Comparison of ENCODE assay signal across 10 cellular contexts in the genomic region with DNA sequence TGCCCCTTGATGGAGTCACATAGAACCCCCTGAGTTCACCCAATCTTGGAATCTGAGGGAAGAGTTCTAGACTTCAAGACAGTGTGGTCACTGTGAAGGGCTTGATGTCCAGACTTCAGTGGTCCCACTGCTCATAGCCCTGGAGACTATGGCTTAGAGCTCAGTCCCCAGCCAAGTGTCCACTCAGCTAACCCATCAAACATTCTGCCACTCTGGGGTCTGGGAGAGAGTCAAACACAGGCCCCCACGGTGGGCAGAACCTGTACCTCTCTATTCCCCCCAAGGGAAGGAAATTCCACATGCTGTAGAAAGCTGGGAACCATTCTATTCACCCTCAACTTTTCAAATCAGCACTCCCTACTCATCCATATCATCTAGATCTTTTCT. TPM values are rescaled to one million over a fixed set of nuclear protein-coding genes. Genes with fewer than 3 reads are reported as not detected.
DNase-seq lines count a peak whose midpoint lies in the region; ATAC-seq and TF ChIP-seq lines count a peak whose summit lies in the region.
"Had no signal": no experiment of that assay in that cellular context is flagged by ENCODE, and none has a peak within 500 bp of the region (broad histone marks: within the 10 kb centered on the region; RNA-seq: fewer than 3 reads in every experiment).

No MANE protein-coding gene starts in this region.

- in situ Hi-C loops in Panc1 (cut with HindIII; ENCODE audit: low pct_unique_long_range_greater_than_20kb, low sequenced_read_pairs) = no loop called here

- H3K36me3 ChIP-seq in ACC112 (ENCODE audit: insufficient read depth, low read length) = no peaks in the 10 kb centered on the region
- no peaks in the 10 kb centered on the region for H3K36me3 ChIP-seq in Panc1 (ENCODE audit: control insufficient read depth, insufficient read depth, low read length)
- H3K36me3 ChIP-seq in esophagus (ENCODE audit: control insufficient read depth in 2 of 2, insufficient read depth in 2 of 2, low read length in 1 of 2) = no peaks in the 10 kb centered on the region
- H3K36me3 ChIP-seq in psoas muscle (ENCODE audit: insufficient read depth in 1 of 2, low read depth in 1 of 2) = no peaks in the 10 kb centered on the region

- H3K27me3 ChIP-seq in ACC112 (ENCODE audit: insufficient read depth, low read length) (no peaks in the 10 kb centered on the region), Panc1 (ENCODE audit: control insufficient read depth, insufficient read depth, low read length) (no peaks in the 10 kb centered on the region), esophagus (ENCODE audit: control insufficient read depth in 1 of 2, insufficient read depth in 2 of 2, low read length in 2 of 2) (no peaks in the 10 kb centered on the region), psoas muscle (ENCODE audit: insufficient read depth in 3 of 3, low read length in 2 of 3) (no peaks in the 10 kb centered on the region)

- TF ChIP-seq CTCF in Panc1 (IDR thresholded peaks at IDR 0.05) = no peak
- TF ChIP-seq CTCF in psoas muscle (IDR thresholded peaks at IDR 0.05) = no peak

- peak overlapping the region; percentile 20 for H3K4me3 ChIP-seq in ACC112 (ENCODE audit: low read depth, low read length)
- no peak overlapping the region for H3K4me3 ChIP-seq in Panc1 (ENCODE audit: low read depth in 2 of 2, low read length in 2 of 2)
- H3K4me3 ChIP-seq in esophagus (ENCODE audit: low read depth in 1 of 2, low read length in 2 of 2) = no peak overlapping the region
- H3K4me3 ChIP-seq in psoas muscle = no peak overlapping the region

- H2AFZ ChIP-seq in ACC112 (ENCODE audit: low read length, unreplicated experiment) = peak overlapping the region; percentile 11

- ATAC-seq in Panc1 (no peak), psoas muscle (no peak), HG02852 (IDR thresholded peaks at IDR 0.05; ENCODE audit: unreplicated experiment) (no peak), HG02885 (IDR thresholded peaks at IDR 0.05; ENCODE audit: poor library complexity, unreplicated experiment) (no peak)

- H3K27ac ChIP-seq in ACC112 (ENCODE audit: low read depth, low read length) (peak overlapping the region; percentile 100), Panc1 (ENCODE audit: low read length) (peak overlapping the region; percentile 30; the same call in 1 of the 2 replicates), esophagus (ENCODE audit: low read depth in 2 of 2, low read length in 1 of 2) (peak overlapping the region; percentile 78 to 81), psoas muscle (peak overlapping the region; percentile 88)
- H3K27ac ChIP-seq: VCaP had no signal

- no TSS peak for BruUV-seq in Panc1 (replicated peaks; lab: Mats Ljungman, UMichigan)

- intact Hi-C loops in Panc1 (cut with micrococcal nuclease; ENCODE audit: unreplicated experiment) = no loop called here
- intact Hi-C loops in psoas muscle (cut with DNase I) = no loop called here

- CTCF ChIA-PET in Panc1 (lab: Charles Lee) = interaction anchor here (0.5 kb wide), 1 partner anchor 190 kb away, joined by 5 read pairs; no protein-coding TSS in a partner anchor
- CTCF ChIA-PET in HEK293T (lab: Yijun Ruan, JAX) = interaction anchor here (0.8 kb wide), 1 partner anchor 22 kb away, joined by 3 read pairs; no protein-coding TSS in a partner anchor

- DNase-seq in Panc1 (ENCODE audit: low read depth, low spot score) (no peak), psoas muscle (no peak), inferior parietal cortex (ENCODE audit: extremely low spot score) (no peak), HEK293T (ENCODE audit: extremely low spot score) (no peak)
- DNase-seq: Karpas-422 had no signal

- POLR2A ChIA-PET in Panc1 (lab: Charles Lee) (interaction anchor here (0.7 kb wide), 1 partner anchor 82 kb away, joined by 3 read pairs; no protein-coding TSS in a partner anchor), HEK293T (lab: Yijun Ruan, JAX) (interaction anchor here (1.1 to 1.4 kb wide), 2 partner anchors 10 to 16 kb away, joined by 4 to 14 read pairs; partner anchors contain the start of genes TBC1D22B and TMEM217)

- H3K4me1 ChIP-seq in ACC112 (ENCODE audit: control insufficient read depth, insufficient read depth, low read length, unreplicated experiment) (peaks cover 61% of the 10 kb centered on the region), Panc1 (ENCODE audit: control insufficient read depth, insufficient read depth, low read length) (peaks cover 16% of the 10 kb centered on the region), esophagus (ENCODE audit: control insufficient read depth in 2 of 2, insufficient read depth in 2 of 2, low read length in 1 of 2) (peaks cover 0 to 7% of the 10 kb centered on the region in 2 donors), psoas muscle (peaks cover 51% of the 10 kb centered on the region)

- no peaks in the 10 kb centered on the region for H3K79me2 ChIP-seq in ACC112 (ENCODE audit: control insufficient read depth, insufficient read depth, low read length, unreplicated experiment)

- 69 to 75% methylated on average over 1 of the region's 1 CpG for WGBS in esophagus, 2 donors
- WGBS in psoas muscle, 3 donors = 66 to 83% (median 69%) methylated on average over 1 of the region's 1 CpG

- no peaks in the 10 kb centered on the region for H3K9me3 ChIP-seq in Panc1 (ENCODE audit: control insufficient read depth, insufficient read depth, low read depth, low read length)
- no peaks in the 10 kb centered on the region for H3K9me3 ChIP-seq in esophagus (ENCODE audit: control insufficient read depth in 2 of 2, insufficient read depth in 1 of 2, low read depth in 1 of 2, low read length in 1 of 2)
- no peaks in the 10 kb centered on the region for H3K9me3 ChIP-seq in psoas muscle

TF ChIP-seq in HEK293T, 16 proteins besides CTCF, POLR2A, EP300 and RAD21:
- TF ChIP-seq ZNF384 (IDR thresholded peaks at IDR 0.05) (no peak), BHLHE40 (IDR thresholded peaks at IDR 0.05; ENCODE audit: borderline replicate concordance) (no peak), L3MBTL2 (conservative IDR thresholded peaks at IDR 0.05) (no peak), LEF1 (IDR thresholded peaks at IDR 0.05; ENCODE audit: borderline replicate concordance) (no peak), SUZ12 (IDR thresholded peaks at IDR 0.05) (no peak), FOXM1 (IDR thresholded peaks at IDR 0.05; ENCODE audit: borderline replicate concordance) (no peak), FOXK2 (IDR thresholded peaks at IDR 0.05) (no peak), FOXA1 (IDR thresholded peaks at IDR 0.05) (no peak), CTBP1 (IDR thresholded peaks at IDR 0.05; ENCODE audit: borderline replicate concordance) (no peak)

RNA-seq across cellular contexts. Expression of gene TBC1D22B, which starts 15.5 kb away (rescaled TPM):
- total RNA-seq in Panc1 (2021; ENCODE audit: unreplicated experiment) = 13.0 TPM
- polyA plus RNA-seq in Panc1 (2012; ENCODE audit: insufficient read length) = 8.0 TPM
- polyA plus RNA-seq in esophagus = 1 to 10 TPM; 6.9 to 9.1 TPM
- total RNA-seq in psoas muscle = 10 to 100 TPM in 3 of 4 donors, 1 to 10 TPM in 1; 6.3 to 25.6 (median 11.5) TPM
- polyA plus RNA-seq in psoas muscle = 1 to 10 TPM; 4.3 to 9.0 (median 6.7) TPM

RNA-seq across cellular contexts. Expression of gene TMEM217, which starts 15.9 kb away (rescaled TPM):
- total RNA-seq in Panc1 (2021; ENCODE audit: unreplicated experiment) = 4.0 TPM
- 1.4 TPM for polyA plus RNA-seq in Panc1 (2012; ENCODE audit: insufficient read length)
- polyA plus RNA-seq in esophagus = 1 to 10 TPM; 2.6 to 5.4 TPM
- 1 to 10 TPM in 1 of 4 donors, under 1 TPM in 2, not detected in 1; 0.47 to 4.3 (median 0.97) TPM for total RNA-seq in psoas muscle
- polyA plus RNA-seq in psoas muscle = under 1 TPM; 0.05 to 0.15 (median 0.14) TPM

Comparison
In these comparisons a context has a peak if more than half of its experiments do, and no peak if none do; other contexts are left out.
1. H3K27ac ChIP-seq: peak in every context shown above with its lines; median percentile 100 in ACC112; 88 in psoas muscle; 80 in esophagus; 30 in Panc1.